Comparison of ENCODE assay signal across 8 cellular contexts in the genomic region with DNA sequence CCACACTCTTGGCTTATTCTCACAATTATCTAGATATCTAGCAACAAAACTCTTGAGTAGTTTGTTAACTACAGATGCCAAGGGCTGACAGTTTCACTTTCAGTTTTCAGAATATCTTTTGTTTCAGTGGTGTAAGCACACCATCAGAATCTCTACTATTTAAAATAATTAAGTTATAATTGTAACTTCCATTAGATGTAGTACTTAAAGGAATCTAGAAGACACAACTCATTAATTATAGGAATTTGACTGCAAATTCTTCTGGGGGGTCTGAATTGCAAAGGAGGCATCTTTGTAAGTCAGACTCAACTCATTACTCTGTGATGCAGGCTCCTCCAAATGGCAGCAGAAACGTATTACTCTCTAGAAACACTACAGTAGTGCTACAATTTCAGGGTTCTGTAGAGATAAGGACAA. TPM values are rescaled to one million over a fixed set of nuclear protein-coding genes. Genes with fewer than 3 reads are reported as not detected.
DNase-seq lines count a peak whose midpoint lies in the region; ATAC-seq, FAIRE-seq and TF ChIP-seq lines count a peak whose summit lies in the region.

No MANE protein-coding gene starts in this region.

- TF ChIP-seq CTCF in GM06990 (IDR thresholded peaks at IDR 0.05; ENCODE audit: insufficient read depth, low read length, poor library complexity, severe bottlenecking): peak; percentile 34
- no peak for TF ChIP-seq CTCF in mesothelial cell of epicardium (IDR thresholded peaks at IDR 0.05; ENCODE audit: unreplicated experiment)

- peak overlapping the region; percentile 9 for H3K4me3 Mint-ChIP-seq in dendritic cell treated with granulocyte-macrophage colony-stimulating factor and Interleukin-4, amounts not matched to agents 40 ng/mL and 50 ng/mL, for 4 days
- H3K4me3 Mint-ChIP-seq in mesothelial cell of epicardium: peak overlapping the region; percentile 26

- peak; percentile 98 for FAIRE-seq in A204.1 (lab: Jason Lieb, UNC)

- H3K36me3 ChIP-seq in GM06990 (ENCODE audit: control insufficient read depth, insufficient read depth, low read length): no peaks in the 10 kb centered on the region

- intact Hi-C loops in dendritic cell treated with granulocyte-macrophage colony-stimulating factor and Interleukin-4, amounts not matched to agents 40 ng/mL and 50 ng/mL, for 4 days (cut with micrococcal nuclease): loop anchor here (5.0 kb wide), 2 partner anchors 44 to 106 kb away; partner anchors contain the start of genes HMGB1 and USPL1

- DNase-seq in GM06990 (ENCODE audit: extremely low read depth, insufficient read length) (no peak), RPMI7951 (ENCODE audit: low read depth) (peak; percentile 65), mesothelial cell of epicardium (ENCODE audit: low spot score in 2 of 2, unreplicated experiment in 2 of 2) (no peak), GM19238 (ENCODE audit: insufficient read length, low spot score) (no peak), occipital lobe (lab: John Stamatoyannopoulos, UW) (no peak)

- H3K27me3 ChIP-seq in GM06990 (replicated peaks; ENCODE audit: control insufficient read depth, insufficient read depth, low read length): no peaks in the 10 kb centered on the region

- H3K36me3 Mint-ChIP-seq in dendritic cell treated with granulocyte-macrophage colony-stimulating factor and Interleukin-4, amounts not matched to agents 40 ng/mL and 50 ng/mL, for 4 days (ENCODE audit: low read depth): no peaks in the 10 kb centered on the region
- H3K36me3 Mint-ChIP-seq in mesothelial cell of epicardium: no peaks in the 10 kb centered on the region

- peak; percentile 63 for ATAC-seq in HG02759 (IDR thresholded peaks at IDR 0.05; ENCODE audit: unreplicated experiment)

- H3K4me1 Mint-ChIP-seq in dendritic cell treated with granulocyte-macrophage colony-stimulating factor and Interleukin-4, amounts not matched to agents 40 ng/mL and 50 ng/mL, for 4 days (ENCODE audit: low read depth): peaks cover 35% of the 10 kb centered on the region
- H3K4me1 Mint-ChIP-seq in mesothelial cell of epicardium: peaks cover 23% of the 10 kb centered on the region

- H3K4me3 ChIP-seq in GM06990 (replicated peaks; ENCODE audit: low read depth, low read length): peak overlapping the region; percentile 9; the same call in 1 of the 2 replicates

- H3K27ac Mint-ChIP-seq in dendritic cell treated with granulocyte-macrophage colony-stimulating factor and Interleukin-4, amounts not matched to agents 40 ng/mL and 50 ng/mL, for 4 days: peak overlapping the region; percentile 63
- peak overlapping the region; percentile 32 for H3K27ac Mint-ChIP-seq in mesothelial cell of epicardium

- peaks cover 11% of the 10 kb centered on the region for H3K27me3 Mint-ChIP-seq in dendritic cell treated with granulocyte-macrophage colony-stimulating factor and Interleukin-4, amounts not matched to agents 40 ng/mL and 50 ng/mL, for 4 days
- no peaks in the 10 kb centered on the region for H3K27me3 Mint-ChIP-seq in mesothelial cell of epicardium (ENCODE audit: low read depth)

- H3K9me3 Mint-ChIP-seq in dendritic cell treated with granulocyte-macrophage colony-stimulating factor and Interleukin-4, amounts not matched to agents 40 ng/mL and 50 ng/mL, for 4 days: no peaks in the 10 kb centered on the region
- H3K9me3 Mint-ChIP-seq in mesothelial cell of epicardium: no peaks in the 10 kb centered on the region

RNA-seq across cellular contexts. Expression of gene USPL1, which starts 44.9 kb away (rescaled TPM):
- total RNA-seq in RPMI7951 (2014; rRNA removed; shearing (Covaris generic)): 18.3 and 20.1 TPM in 2 replicates
- total RNA-seq in mesothelial cell of epicardium (21.4 to 23.1 TPM (median 21.7 TPM) in 3 replicates), occipital lobe (46.9 TPM)
